Comparison of ENCODE assay signal across 3 cellular contexts in genomic region chr4:2615821-2616220, GRCh38.
A peak's percentile ranks its signal among the peaks of the same experiment; 100 is the strongest.
TF ChIP-seq lines count a peak whose summit lies in the region.

No MANE protein-coding gene starts in this region.

TF ChIP-seq in Ishikawa, 13 proteins besides CTCF, POLR2A, EP300 and RAD21 (continued from another document):
- TF ChIP-seq CEBPB (IDR thresholded peaks at IDR 0.05) (peak; percentile 70), REST (IDR thresholded peaks at IDR 0.05; ENCODE audit: low read depth) (no peak)
TF ChIP-seq in Ishikawa: peak in this region for 1.

TF ChIP-seq in H1, 55 proteins besides CTCF, POLR2A, EP300 and RAD21 (continued from another document):
- TF ChIP-seq ATF2 (IDR thresholded peaks at IDR 0.05; ENCODE audit: low read length) (no peak), TCF12 (IDR thresholded peaks at IDR 0.05; ENCODE audit: low read depth, low read length) (no peak), SP4 (IDR thresholded peaks at IDR 0.05; ENCODE audit: low read length) (no peak), E2F6 (IDR thresholded peaks at IDR 0.05) (no peak)

TF ChIP-seq in HEK293T, 16 proteins besides CTCF, POLR2A, EP300 and RAD21 (continued from another document):
- TF ChIP-seq PKNOX1 (IDR thresholded peaks at IDR 0.05) = no peak
- no peak for TF ChIP-seq L3MBTL2 (conservative IDR thresholded peaks at IDR 0.05)
- no peak for TF ChIP-seq ZNF384 (IDR thresholded peaks at IDR 0.05)
- no peak for TF ChIP-seq FOXM1 (IDR thresholded peaks at IDR 0.05; ENCODE audit: borderline replicate concordance)
- TF ChIP-seq ELF4 (IDR thresholded peaks at IDR 0.05) = no peak
- no peak for TF ChIP-seq FOXK2 (IDR thresholded peaks at IDR 0.05)
- TF ChIP-seq NFRKB (IDR thresholded peaks at IDR 0.05) = no peak
